ENCODE assay signal across 10 cellular contexts in genomic region chr17:10881959-10882358, GRCh38. TPM values are rescaled to one million over a fixed set of nuclear protein-coding genes. Genes with fewer than 3 reads are reported as not detected.
"Had no signal": no experiment of that assay in that cellular context is flagged by ENCODE, and none has a peak within 500 bp of the region (broad histone marks: within the 10 kb centered on the region; RNA-seq: fewer than 3 reads in every experiment).

No MANE protein-coding gene starts in this region.

- DNase-seq: IMR-90, KBM-7, KG1 had no signal

- H3K27ac Mint-ChIP-seq: IgD-negative memory B cell had no signal

- H3K4me2 ChIP-seq: KMS-11 had no signal

- H3K4me1 Mint-ChIP-seq: IgD-negative memory B cell had no signal

- H3K27me3 Mint-ChIP-seq: IgD-negative memory B cell had no signal

- H3K27ac ChIP-seq: HL-60, KMS-11 had no signal

- H3K4me3 ChIP-seq: K562 had no signal

- H3K4me3 Mint-ChIP-seq: IgD-negative memory B cell had no signal

- ATAC-seq: HepG2, K562 had no signal

- H3K9ac ChIP-seq: KMS-11 had no signal

RNA-seq across cellular contexts. Expression of gene PIRT, which starts 44.1 kb away (rescaled TPM):
- total RNA-seq: HepG2, HT-29, HT1080, IMR-90, K562 had no signal
- polyA plus RNA-seq: HepG2, IgD-negative memory B cell, IMR-90, K562 had no signal
